ENCODE assay signal across 8 cellular contexts in genomic region chr2:53767405-53768232, GRCh38. TPM values are rescaled to one million over a fixed set of nuclear protein-coding genes. Genes with fewer than 3 reads are reported as not detected.
DNase-seq lines count a peak whose midpoint lies in the region; ATAC-seq lines count a peak whose summit lies in the region.

Gene CHAC2, plus strand, starts transcription at chr2:53767804. Its CDS starts 83 bp downstream, at chr2:53767887.

- H3K27ac ChIP-seq in epithelial cell of prostate: peak within 1 kb of the TSS; percentile 58

- ATAC-seq in GM21528 (IDR thresholded peaks at IDR 0.05; ENCODE audit: low FRiP score, unreplicated experiment): peak; percentile 95

- DNase-seq in DMS153 (lab: John Stamatoyannopoulos, UW): peak; percentile 66
- peak; percentile 75 for DNase-seq in HuH-7.5 (ENCODE audit: low spot score)
- peak; percentile 91 for DNase-seq in OCI-M1 (lab: John Stamatoyannopoulos, UW)
- DNase-seq in activated T-cell treated with anti-CD3 and anti-CD28 coated beads for 24 hours (ENCODE audit: low read depth): peak; percentile 83
- no peak for DNase-seq in epithelial cell of prostate (ENCODE audit: low read depth, low spot score)
- DNase-seq in mucosa of gallbladder (ENCODE audit: low spot score): peak; percentile 81
- DNase-seq in stimulated activated CD8-positive, alpha-beta memory T cell treated with anti-CD3 and anti-CD28 coated beads, Interleukin-4, amount 100 ng/mL, for 4 hours (ENCODE audit: low read depth in 2 of 2, low spot score in 1 of 2): peak; percentile 57

RNA-seq across cellular contexts. Expression of gene CHAC2, which starts in this region (rescaled TPM):
- 2.2 TPM for total RNA-seq in mucosa of gallbladder
